ENCODE assay signal across 12 cellular contexts in genomic region chr1:16039871-16040270, GRCh38. TPM values are rescaled to one million over a fixed set of nuclear protein-coding genes. Genes with fewer than 3 reads are reported as not detected.
DNase-seq lines count a peak whose midpoint lies in the region; ATAC-seq lines count a peak whose summit lies in the region.
"Not testable (repeated sequence)": the region's sequence is repeated elsewhere in the genome, so short reads cannot be mapped to it uniquely, and the experiment has no call there.
"Had no signal": no experiment of that assay in that cellular context is flagged by ENCODE, and none has a peak within 500 bp of the region (broad histone marks: within the 10 kb centered on the region; RNA-seq: fewer than 3 reads in every experiment).

No MANE protein-coding gene starts in this region.

- not testable (repeated sequence) for H3K79me1 ChIP-seq in neuronal stem cell (ENCODE audit: low read depth, low read length)

- not testable (repeated sequence) for ATAC-seq in stimulated activated effector memory CD8-positive, alpha-beta T cell treated with anti-CD3 and anti-CD28 coated beads, Interleukin-12 subunit alpha, Interleukin-12 subunit beta, amount 100 ng/mL, for 72 hours

- not testable (repeated sequence) for H3K4me1 Mint-ChIP-seq in stimulated activated effector memory CD8-positive, alpha-beta T cell treated with anti-CD3 and anti-CD28 coated beads, Interleukin-12 subunit alpha, Interleukin-12 subunit beta, amount 100 ng/mL, for 72 hours

- in situ Hi-C loops in G401 (cut with HindIII; ENCODE audit: low sequenced_read_pairs), result not testable (repeated sequence)

- H4K8ac ChIP-seq in neuronal stem cell (ENCODE audit: low read depth, low read length), result not testable (repeated sequence)

- not testable (repeated sequence) for H2BK12ac ChIP-seq in neuronal stem cell (ENCODE audit: low read length)

- no CpG with 5 or more reads among the region's 8 CpGs for WGBS in neuronal stem cell (ENCODE audit: extremely low coverage in 2 of 2, insufficient read length in 2 of 2, insufficient replicate concordance in 1 of 2), 2 donors

- H3K23ac ChIP-seq in neuronal stem cell (ENCODE audit: low read depth, low read length, poor library complexity), result not testable (repeated sequence)

- not testable (repeated sequence) for H3K4me1 ChIP-seq in neuronal stem cell (ENCODE audit: control insufficient read depth in 2 of 2, insufficient read depth in 1 of 2, low read depth in 1 of 2, low read length in 2 of 2)

- H3K27me3 ChIP-seq in neuronal stem cell (ENCODE audit: control insufficient read depth in 3 of 3, insufficient read depth in 3 of 3, low read depth in 1 of 3, low read length in 3 of 3), result peaks cover 0 to 61% (median 0%) of the 10 kb centered on the region in 3 experiments

- not testable (repeated sequence) for H4K91ac ChIP-seq in neuronal stem cell (ENCODE audit: low read depth, low read length, poor library complexity)

- H3K9me3 ChIP-seq in neuronal stem cell (replicated peaks in 1 of 2; ENCODE audit: control insufficient read depth in 2 of 2, insufficient read depth in 1 of 2, low read depth in 1 of 2, low read length in 2 of 2), result not testable (repeated sequence)

- H2AK5ac ChIP-seq in neuronal stem cell (ENCODE audit: low read depth, low read length), result not testable (repeated sequence)

- not testable (repeated sequence) for H2BK15ac ChIP-seq in neuronal stem cell (ENCODE audit: low read length)

- not testable (repeated sequence) for H3K9ac ChIP-seq in neuronal stem cell (ENCODE audit: low read depth, low read length, poor library complexity)

- not testable (repeated sequence) for H2AFZ ChIP-seq in neuronal stem cell (ENCODE audit: low read length)

- H3K4me2 ChIP-seq in neuronal stem cell (ENCODE audit: insufficient read depth, low read length, poor library complexity, severe bottlenecking), result not testable (repeated sequence)

- H3K14ac ChIP-seq in neuronal stem cell (ENCODE audit: low read length), result not testable (repeated sequence)

- H3K4me3 ChIP-seq in neuronal stem cell (ENCODE audit: low read length in 2 of 2), result not testable (repeated sequence)

- not testable (repeated sequence) for H3K9me3 Mint-ChIP-seq in stimulated activated effector memory CD8-positive, alpha-beta T cell treated with anti-CD3 and anti-CD28 coated beads, Interleukin-12 subunit alpha, Interleukin-12 subunit beta, amount 100 ng/mL, for 72 hours

- H2BK120ac ChIP-seq in neuronal stem cell (ENCODE audit: low read depth, low read length), result not testable (repeated sequence)

- H3K36me3 ChIP-seq in neuronal stem cell (replicated peaks in 1 of 2; ENCODE audit: control insufficient read depth in 2 of 2, insufficient read depth in 2 of 2, low read length in 2 of 2), result not testable (repeated sequence)

- not testable (repeated sequence) for H3K4ac ChIP-seq in neuronal stem cell (ENCODE audit: low read length)

- not testable (repeated sequence) for H3K27ac ChIP-seq in neuronal stem cell (replicated peaks; ENCODE audit: low read length)

- DNase-seq in G401 (ENCODE audit: low spot score) (peak; percentile 74), NCI-H2171 treated with DMSO at 0.1 percent for 48 hours (lab: John Stamatoyannopoulos, UW) (peak; percentile 79), cerebellum (ENCODE audit: low spot score) (peak; percentile 69)
- DNase-seq in neuronal stem cell (ENCODE audit: low spot score); stimulated activated effector memory CD8-positive, alpha-beta T cell treated with anti-CD3 and anti-CD28 coated beads, Interleukin-12 subunit alpha, Interleukin-12 subunit beta, amount 100 ng/mL, for 72 hours (ENCODE audit: low spot score in 2 of 2): not testable (repeated sequence)

- H2BK5ac ChIP-seq in neuronal stem cell (ENCODE audit: low read length), result not testable (repeated sequence)

- H3K27ac Mint-ChIP-seq in stimulated activated effector memory CD8-positive, alpha-beta T cell treated with anti-CD3 and anti-CD28 coated beads, Interleukin-12 subunit alpha, Interleukin-12 subunit beta, amount 100 ng/mL, for 72 hours, result peak overlapping the region; percentile 52

- not testable (repeated sequence) for H3K36me3 Mint-ChIP-seq in stimulated activated effector memory CD8-positive, alpha-beta T cell treated with anti-CD3 and anti-CD28 coated beads, Interleukin-12 subunit alpha, Interleukin-12 subunit beta, amount 100 ng/mL, for 72 hours

- not testable (repeated sequence) for H3K4me3 Mint-ChIP-seq in stimulated activated effector memory CD8-positive, alpha-beta T cell treated with anti-CD3 and anti-CD28 coated beads, Interleukin-12 subunit alpha, Interleukin-12 subunit beta, amount 100 ng/mL, for 72 hours

- peak overlapping the region; percentile 48 for H3K18ac ChIP-seq in neuronal stem cell (ENCODE audit: low read length)

RNA-seq across cellular contexts. Expression of gene CLCNKB, which starts 3.7 kb away (rescaled TPM):
- 1.3 TPM in 1 of 2 replicates, not detected in the other for total RNA-seq in G401 (2014; rRNA removed; shearing (Covaris generic))
- 0.45 TPM for total RNA-seq in cerebellum
- 2.9 TPM for polyA plus RNA-seq in neuronal stem cell (2013, experiment 1 of 2)
- polyA plus RNA-seq in neuronal stem cell (2013, experiment 2 of 2), result 2.7 TPM
- total RNA-seq: CD4-positive, alpha-beta memory T cell; CD4-positive, CD25-positive, alpha-beta regulatory T cell; CD8-positive, alpha-beta memory T cell; GM12878 had no signal
- polyA plus RNA-seq: CD14-positive monocyte; CD4-positive, alpha-beta memory T cell; CD4-positive, CD25-positive, alpha-beta regulatory T cell; CD8-positive, alpha-beta memory T cell had no signal

RNA-seq across cellular contexts. Expression of gene CLCNKA, which starts 18.0 kb away (rescaled TPM):
- 0.31 and 1.1 TPM in 2 replicates for total RNA-seq in G401 (2014; rRNA removed; shearing (Covaris generic))
- total RNA-seq in cerebellum, result not detected
- polyA plus RNA-seq in neuronal stem cell (2013, experiment 1 of 2), result 0.13 TPM
- 0.08 TPM for polyA plus RNA-seq in neuronal stem cell (2013, experiment 2 of 2)
- total RNA-seq: A673; CD4-positive, alpha-beta memory T cell; CD4-positive, CD25-positive, alpha-beta regulatory T cell; CD8-positive, alpha-beta memory T cell; GM12878 had no signal
- polyA plus RNA-seq: AG04450; CD14-positive monocyte; CD4-positive, alpha-beta memory T cell; CD4-positive, CD25-positive, alpha-beta regulatory T cell; CD8-positive, alpha-beta memory T cell had no signal

RNA-seq across cellular contexts. Expression of gene HSPB7, which starts 22.0 kb away (rescaled TPM):
- 3.2 and 7.1 TPM in 2 replicates for total RNA-seq in G401 (2014; rRNA removed; shearing (Covaris generic))
- total RNA-seq in cerebellum, result 0.36 TPM
- polyA plus RNA-seq in neuronal stem cell (2013, experiment 1 of 2), result not detected
- polyA plus RNA-seq in neuronal stem cell (2013, experiment 2 of 2), result not detected
- total RNA-seq: A673; CD4-positive, alpha-beta memory T cell; CD4-positive, CD25-positive, alpha-beta regulatory T cell; CD8-positive, alpha-beta memory T cell; GM12878 had no signal
- polyA plus RNA-seq: CD14-positive monocyte; CD4-positive, alpha-beta memory T cell; CD4-positive, CD25-positive, alpha-beta regulatory T cell; CD8-positive, alpha-beta memory T cell had no signal

RNA-seq across cellular contexts. Expression of gene FAM131C, which starts 33.6 kb away (rescaled TPM):
- total RNA-seq in G401 (2014; rRNA removed; shearing (Covaris generic)), result 0.88 and 1.3 TPM in 2 replicates
- 1.8 TPM for total RNA-seq in cerebellum
- polyA plus RNA-seq in neuronal stem cell (2013, experiment 1 of 2), result 8.9 TPM
- 9.1 TPM for polyA plus RNA-seq in neuronal stem cell (2013, experiment 2 of 2)
- total RNA-seq: CD4-positive, alpha-beta memory T cell; CD4-positive, CD25-positive, alpha-beta regulatory T cell; GM12878 had no signal
- polyA plus RNA-seq: CD14-positive monocyte; CD8-positive, alpha-beta memory T cell had no signal

RNA-seq across cellular contexts. Expression of gene SRARP, which starts 35.8 kb away (rescaled TPM):
- total RNA-seq in G401 (2014; rRNA removed; shearing (Covaris generic)), result not detected in 2 replicates
- 0.82 TPM for total RNA-seq in cerebellum
- not detected for polyA plus RNA-seq in neuronal stem cell (2013, experiment 1 of 2)
- not detected for polyA plus RNA-seq in neuronal stem cell (2013, experiment 2 of 2)
- total RNA-seq: A673; CD4-positive, alpha-beta memory T cell; CD4-positive, CD25-positive, alpha-beta regulatory T cell; CD8-positive, alpha-beta memory T cell; GM12878 had no signal
- polyA plus RNA-seq: AG04450; CD14-positive monocyte; CD4-positive, alpha-beta memory T cell; CD4-positive, CD25-positive, alpha-beta regulatory T cell; CD8-positive, alpha-beta memory T cell; GM12878 had no signal
